9 cellular contexts compared by ENCODE assay signal in genomic region chr5:119354522-119355243, GRCh38. TPM values are rescaled to one million over a fixed set of nuclear protein-coding genes. Genes with fewer than 3 reads are reported as not detected.
DNase-seq lines count a peak whose midpoint lies in the region; ATAC-seq, FAIRE-seq and TF ChIP-seq lines count a peak whose summit lies in the region.
"Had no signal": no experiment of that assay in that cellular context is flagged by ENCODE, and none has a peak within 500 bp of the region (broad histone marks: within the 10 kb centered on the region; RNA-seq: fewer than 3 reads in every experiment).

No MANE protein-coding gene starts in this region.

- no peaks in the 10 kb centered on the region for H3K9me1 ChIP-seq in K562 (ENCODE audit: control insufficient read depth, insufficient read depth, low read length)

- H3K27me3 ChIP-seq in GM06990 (replicated peaks; ENCODE audit: control insufficient read depth, insufficient read depth, low read length) (no peaks in the 10 kb centered on the region), HUES6 (ENCODE audit: control insufficient read depth, insufficient read depth, low read length) (peaks cover 9% of the 10 kb centered on the region; the same call in 1 of the 2 replicates), K562 (ENCODE audit: control insufficient read depth in 2 of 2, insufficient read depth in 2 of 2, low read length in 2 of 2) (no peaks in the 10 kb centered on the region)
- H3K27me3 ChIP-seq: pancreas had no signal

- CTCF ChIA-PET in K562 (lab: Yijun Ruan, JAX; ENCODE audit: low intra/inter-chr PET ratio), result no interaction called here

- POLR2A ChIA-PET in K562 (lab: Yijun Ruan, JAX), result interaction anchor here (0.6 kb wide), 1 partner anchor 27 kb away, joined by 3 read pairs; no protein-coding TSS in a partner anchor

- in situ Hi-C loops in K562 (cut with MboI), result no loop called here

- H3K27ac Mint-ChIP-seq in nephron (peak overlapping the region in 1 of 3 experiments; percentile 2), osteocyte (ENCODE audit: unreplicated experiment) (no peak overlapping the region)

- H3K9me3 Mint-ChIP-seq in nephron (no peaks in the 10 kb centered on the region), osteocyte (ENCODE audit: unreplicated experiment) (no peaks in the 10 kb centered on the region)

- H3K4me3 ChIP-seq in GM06990 (replicated peaks; ENCODE audit: low read depth, low read length) (peak overlapping the region; percentile 76), HUES6 (ENCODE audit: low read depth, low read length) (peak overlapping the region; percentile 77), K562 (no peak overlapping the region)

- H3K4me3 Mint-ChIP-seq in nephron (peak overlapping the region in 2 of 3 experiments; percentile 29 to 33), osteocyte (ENCODE audit: unreplicated experiment) (no peak overlapping the region)

- TF ChIP-seq POLR2A in K562 (conservative IDR thresholded peaks at IDR 0.05), result no peak

- WGBS in K562 (ENCODE audit: insufficient coverage, low coverage, missing lambda C conversion rate), result 92% methylated on average over 10 of the region's 10 CpGs

- H3K9ac ChIP-seq in HUES6 (ENCODE audit: low read length) (no peak overlapping the region), K562 (ENCODE audit: insufficient read depth in 1 of 2, low read depth in 2 of 2, low read length in 2 of 2) (no peak overlapping the region)

- no peak for TF ChIP-seq RAD21 in K562 (CRISPR knock-in tag; conservative IDR thresholded peaks at IDR 0.05 in 1 of 2, IDR thresholded peaks at IDR 0.05 in 1 of 2)

- H3K36me3 Mint-ChIP-seq in nephron (ENCODE audit: low read depth) (no peaks in the 10 kb centered on the region), osteocyte (ENCODE audit: unreplicated experiment) (no peaks in the 10 kb centered on the region)

- no peak for TF ChIP-seq EP300 in K562 (IDR thresholded peaks at IDR 0.05; ENCODE audit: low read length)

- TF ChIP-seq CTCF in GM06990 (IDR thresholded peaks at IDR 0.05; ENCODE audit: insufficient read depth, low read length, poor library complexity, severe bottlenecking) (no peak), K562 (IDR thresholded peaks at IDR 0.05 in 2 of 3, conservative IDR thresholded peaks at IDR 0.05 in 1 of 3; ENCODE audit: insufficient read depth in 2 of 3, low read depth in 1 of 3, low read length in 3 of 3) (no peak), nephron (IDR thresholded peaks at IDR 0.05; ENCODE audit: unreplicated experiment in 3 of 3) (no peak), osteocyte (IDR thresholded peaks at IDR 0.05) (no peak)

- BruUV-seq in K562 (replicated peaks; lab: Mats Ljungman, UMichigan), result no TSS peak

- H3K4me2 ChIP-seq in K562 (ENCODE audit: insufficient read depth, low read length), result no peak overlapping the region

- H2AFZ ChIP-seq in K562 (ENCODE audit: low read depth, low read length), result no peak overlapping the region

- H3K27me3 Mint-ChIP-seq in nephron (ENCODE audit: low read depth) (peaks cover 19% of the 10 kb centered on the region), osteocyte (ENCODE audit: unreplicated experiment) (no peaks in the 10 kb centered on the region)

- H3K4me1 Mint-ChIP-seq in nephron (peaks cover 42% of the 10 kb centered on the region), osteocyte (ENCODE audit: unreplicated experiment) (peaks cover 39% of the 10 kb centered on the region)

- H4K20me1 ChIP-seq in K562 (replicated peaks; ENCODE audit: control insufficient read depth, insufficient read depth, low read length), result no peaks in the 10 kb centered on the region

- H3K27ac ChIP-seq in HUES6 (ENCODE audit: low read depth, low read length) (no peak overlapping the region), K562 (ENCODE audit: extremely low read depth, low read depth, low read length) (no peak overlapping the region)

- H3K4me1 ChIP-seq in HUES6 (ENCODE audit: control insufficient read depth, insufficient read depth, low read length) (peaks cover 59% of the 10 kb centered on the region), K562 (replicated peaks in 1 of 2; ENCODE audit: control insufficient read depth in 2 of 2, insufficient read depth in 2 of 2, low read length in 2 of 2) (peaks cover 0 to 30% of the 10 kb centered on the region in 2 experiments; a peak in 4 of 5 replicates)
- H3K4me1 ChIP-seq: pancreas had no signal

- H3K36me3 ChIP-seq in GM06990 (ENCODE audit: control insufficient read depth, insufficient read depth, low read length), result no peaks in the 10 kb centered on the region; the same call in 1 of the 2 replicates
- H3K36me3 ChIP-seq in HUES6 (ENCODE audit: control insufficient read depth, insufficient read depth, low read length), result no peaks in the 10 kb centered on the region
- H3K36me3 ChIP-seq in K562 (ENCODE audit: control insufficient read depth, insufficient read depth, low read length), result no peaks in the 10 kb centered on the region; the same call in 1 of the 3 replicates
- H3K36me3 ChIP-seq: pancreas had no signal

- H3K9me3 ChIP-seq in HUES6 (ENCODE audit: control insufficient read depth, insufficient read depth, low read depth, low read length) (no peaks in the 10 kb centered on the region), K562 (replicated peaks; ENCODE audit: control insufficient read depth, insufficient read depth, low read depth, low read length) (no peaks in the 10 kb centered on the region)
- H3K9me3 ChIP-seq: pancreas had no signal

- FAIRE-seq in K562 (lab: Jason Lieb, UNC), result no peak
- FAIRE-seq: pancreas had no signal

- intact Hi-C loops in K562 (cut with micrococcal nuclease) (no loop called here), head of caudate nucleus (cut with DNase I) (no loop called here)

- H3K79me2 ChIP-seq in K562 (ENCODE audit: control insufficient read depth, insufficient read depth, low read length), result peaks cover 51% of the 10 kb centered on the region

- ATAC-seq in K562, result no peak

- no peak for DNase-seq in GM06990 (ENCODE audit: extremely low read depth, insufficient read length)
- DNase-seq in K562 (ENCODE audit: extremely low read depth in 1 of 4, low spot score in 3 of 4), result no peak
- DNase-seq in head of caudate nucleus, result no peak
- no peak for DNase-seq in osteocyte (ENCODE audit: extremely low spot score, unreplicated experiment)
- no peak for DNase-seq in activated CD4-positive, alpha-beta T cell treated with anti-CD3 and anti-CD28 coated beads, Interleukin-2, amount 50 U/mL, for 48 hours
- DNase-seq in COLO829 (ENCODE audit: low spot score), result no peak

TF ChIP-seq in K562, 482 proteins besides CTCF, POLR2A, EP300 and RAD21:
- TF ChIP-seq ZNF449 (CRISPR knock-in tag; IDR thresholded peaks at IDR 0.05), result no peak
- TF ChIP-seq SPI1 (IDR thresholded peaks at IDR 0.05; ENCODE audit: borderline replicate concordance, low read depth, low read length), result peak; percentile 28; the same call in 1 of the 2 replicates

RNA-seq across cellular contexts. Expression of gene TNFAIP8, which starts 1.1 kb away (rescaled TPM):
- total RNA-seq in K562 (2011; cell fraction: chromatin; rRNA removed; ENCODE audit: low replicate concordance), result 10.6 and 20.5 TPM in 2 replicates
- 7.8 and 9.0 TPM in 2 replicates for total RNA-seq in K562 (2011; cell fraction: nucleolus; rRNA removed)
- 12.6 and 24.7 TPM in 2 replicates for total RNA-seq in K562 (2011; cell fraction: nucleoplasm; rRNA removed)
- total RNA-seq in K562 (2014; rRNA removed) (42.0 and 46.0 TPM in 2 replicates), K562 (2014; rRNA removed; fragmentation: Illumina TruSeq; extraction: Trizol) (38.5 and 47.4 TPM in 2 replicates), K562 (2015; rRNA removed; fragmentation: Illumina TruSeq; extraction: Trizol) (44.8 and 47.0 TPM in 2 replicates), K562 (2021) (33.6 and 36.7 TPM in 2 replicates), osteocyte (13.3 and 14.0 TPM in 2 replicates)
- polyA plus RNA-seq in K562 (2011; rRNA removed) (44.6 and 52.2 TPM in 2 replicates), K562 (2014; fragmentation: Illumina TruSeq; extraction: Trizol) (49.3 and 57.3 TPM in 2 replicates), K562 (2014; fragmentation: Nextera tagmentation; extraction: Ambion mirVana) (10 to 100 TPM; 29.9 to 34.3 TPM), K562 (2014; rRNA removed) (35.8 and 47.6 TPM in 2 replicates)
- 35.0 and 41.8 TPM in 2 replicates for polyA plus RNA-seq in K562 (2011; cell fraction: cytosol; rRNA removed)
- polyA plus RNA-seq in K562 (2011; cell fraction: nucleus; rRNA removed), result 20.2 and 24.7 TPM in 2 replicates
- polyA plus RNA-seq in K562 (2012), result 37.7 and 53.3 TPM in 2 replicates
- polyA minus RNA-seq in K562 (2011; rRNA and poly(A)+ RNA removed), result 45.1 and 60.6 TPM in 2 replicates
- polyA minus RNA-seq in K562 (2011; cell fraction: cytosol; rRNA and poly(A)+ RNA removed), result 38.1 and 47.6 TPM in 2 replicates
- polyA minus RNA-seq in K562 (2011; cell fraction: nucleus; rRNA and poly(A)+ RNA removed), result 9.3 and 20.3 TPM in 2 replicates
